In the genomic region with DNA sequence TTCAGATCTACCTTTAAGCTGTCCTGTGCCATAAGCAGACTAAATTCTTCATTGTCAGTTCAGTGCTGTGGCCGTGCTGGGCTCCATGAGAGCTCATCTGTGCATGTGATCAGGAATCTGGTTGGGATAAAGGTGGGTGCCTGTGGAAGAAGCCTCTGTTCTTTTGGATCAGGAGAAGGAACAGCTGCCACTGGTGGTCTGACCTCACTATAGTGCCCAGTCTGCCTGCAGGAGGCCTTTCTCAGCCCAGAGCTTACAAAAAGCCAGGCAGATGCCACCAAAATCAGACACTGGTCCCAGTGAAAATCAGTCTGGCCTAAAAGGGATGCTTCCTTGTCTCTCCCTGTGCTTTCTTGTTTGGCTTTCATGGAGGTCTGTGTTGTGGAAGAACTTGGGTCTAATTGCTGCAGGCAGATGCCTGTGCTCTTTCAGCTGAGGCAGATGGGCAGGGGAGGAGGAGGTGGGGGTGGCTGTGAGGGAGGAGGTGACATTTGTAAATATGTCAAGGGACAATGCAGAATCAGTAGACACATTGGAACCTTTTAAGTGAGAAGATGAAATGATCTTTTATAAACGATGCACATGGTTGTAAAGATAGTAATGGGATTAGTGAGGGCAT, we compare ENCODE assay signal across 1 cellular context.
TF ChIP-seq lines count a peak whose summit lies in the region.

No MANE protein-coding gene starts in this region.

TF ChIP-seq in SK-N-SH, 30 proteins besides CTCF, POLR2A, EP300 and RAD21 (continued from another document):
- TF ChIP-seq, protein P1, sequence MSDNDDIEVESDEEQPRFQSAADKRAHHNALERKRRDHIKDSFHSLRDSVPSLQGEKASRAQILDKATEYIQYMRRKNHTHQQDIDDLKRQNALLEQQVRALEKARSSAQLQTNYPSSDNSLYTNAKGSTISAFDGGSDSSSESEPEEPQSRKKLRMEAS (IDR thresholded peaks at IDR 0.05; ENCODE audit: low read depth): no peak
- no peak for TF ChIP-seq PBX3 (IDR thresholded peaks at IDR 0.05)
- no peak for TF ChIP-seq GABPA (IDR thresholded peaks at IDR 0.05; ENCODE audit: low read depth)
- TF ChIP-seq FOSL2 (IDR thresholded peaks at IDR 0.05; ENCODE audit: borderline replicate concordance, low read depth): no peak
- TF ChIP-seq JUND (IDR thresholded peaks at IDR 0.05): no peak
- TF ChIP-seq, protein P2, sequence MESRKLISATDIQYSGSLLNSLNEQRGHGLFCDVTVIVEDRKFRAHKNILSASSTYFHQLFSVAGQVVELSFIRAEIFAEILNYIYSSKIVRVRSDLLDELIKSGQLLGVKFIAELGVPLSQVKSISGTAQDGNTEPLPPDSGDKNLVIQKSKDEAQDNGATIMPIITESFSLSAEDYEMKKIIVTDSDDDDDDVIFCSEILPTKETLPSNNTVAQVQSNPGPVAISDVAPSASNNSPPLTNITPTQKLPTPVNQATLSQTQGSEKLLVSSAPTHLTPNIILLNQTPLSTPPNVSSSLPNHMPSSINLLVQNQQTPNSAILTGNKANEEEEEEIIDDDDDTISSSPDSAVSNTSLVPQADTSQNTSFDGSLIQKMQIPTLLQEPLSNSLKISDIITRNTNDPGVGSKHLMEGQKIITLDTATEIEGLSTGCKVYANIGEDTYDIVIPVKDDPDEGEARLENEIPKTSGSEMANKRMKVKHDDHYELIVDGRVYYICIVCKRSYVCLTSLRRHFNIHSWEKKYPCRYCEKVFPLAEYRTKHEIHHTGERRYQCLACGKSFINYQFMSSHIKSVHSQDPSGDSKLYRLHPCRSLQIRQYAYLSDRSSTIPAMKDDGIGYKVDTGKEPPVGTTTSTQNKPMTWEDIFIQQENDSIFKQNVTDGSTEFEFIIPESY (IDR thresholded peaks at IDR 0.05; ENCODE audit: borderline replicate concordance, low read depth): no peak
- TF ChIP-seq, protein P3, sequence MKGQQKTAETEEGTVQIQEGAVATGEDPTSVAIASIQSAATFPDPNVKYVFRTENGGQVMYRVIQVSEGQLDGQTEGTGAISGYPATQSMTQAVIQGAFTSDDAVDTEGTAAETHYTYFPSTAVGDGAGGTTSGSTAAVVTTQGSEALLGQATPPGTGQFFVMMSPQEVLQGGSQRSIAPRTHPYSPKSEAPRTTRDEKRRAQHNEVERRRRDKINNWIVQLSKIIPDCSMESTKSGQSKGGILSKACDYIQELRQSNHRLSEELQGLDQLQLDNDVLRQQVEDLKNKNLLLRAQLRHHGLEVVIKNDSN (IDR thresholded peaks at IDR 0.05; ENCODE audit: borderline replicate concordance, low read depth): no peak
- no peak for TF ChIP-seq CHD2 (IDR thresholded peaks at IDR 0.05; ENCODE audit: low read length, partially characterized antibody)
- no peak for TF ChIP-seq IRF3 (IDR thresholded peaks at IDR 0.05; ENCODE audit: low read depth, low read length)
- no peak for TF ChIP-seq POLR2AphosphoS5 (IDR thresholded peaks at IDR 0.05; ENCODE audit: low read depth, low read length)
- no peak for TF ChIP-seq TAF1 (IDR thresholded peaks at IDR 0.05; ENCODE audit: borderline replicate concordance, low read depth, low read length)
